Comparison of ENCODE assay signal across 1 cellular context in the genomic region with DNA sequence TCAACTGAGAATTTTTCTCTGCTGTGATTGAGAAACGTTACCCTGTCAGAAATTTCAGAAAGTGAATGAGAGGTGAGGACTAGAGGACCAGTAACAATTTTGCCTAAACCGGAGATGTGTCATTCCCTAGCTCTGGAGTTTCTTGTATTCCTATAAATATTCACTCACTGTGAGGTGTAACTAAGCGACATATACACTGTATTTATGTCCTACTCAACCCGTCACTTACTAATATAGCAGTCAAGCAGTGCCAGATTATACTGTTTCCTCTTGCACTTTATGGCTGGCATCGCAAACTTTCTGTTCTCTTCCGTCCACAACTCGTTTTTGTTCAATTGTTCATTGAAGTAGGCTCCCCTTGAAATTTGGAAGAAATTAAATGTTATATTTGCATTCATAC.
"Had no signal": no experiment of that assay in that cellular context is flagged by ENCODE, and none has a peak within 500 bp of the region (broad histone marks: within the 10 kb centered on the region; RNA-seq: fewer than 3 reads in every experiment).

No MANE protein-coding gene starts in this region.

- ATAC-seq: GM12878 had no signal

- H3K4me3 ChIP-seq: GM12878 had no signal
